Comparison of ENCODE assay signal across 17 cellular contexts in genomic region chr6:87074051-87074711, GRCh38. TPM values are rescaled to one million over a fixed set of nuclear protein-coding genes. Genes with fewer than 3 reads are reported as not detected.
DNase-seq lines count a peak whose midpoint lies in the region; ATAC-seq, FAIRE-seq and TF ChIP-seq lines count a peak whose summit lies in the region.
"Had no signal": no experiment of that assay in that cellular context is flagged by ENCODE, and none has a peak within 500 bp of the region (broad histone marks: within the 10 kb centered on the region; RNA-seq: fewer than 3 reads in every experiment).

No MANE protein-coding gene starts in this region.

- TF ChIP-seq CTCF in suprapubic skin (IDR thresholded peaks at IDR 0.05) = no peak

- H3K36me3 ChIP-seq in suprapubic skin = no peaks in the 10 kb centered on the region
- H3K36me3 ChIP-seq: SJSA1 had no signal

- DNase-seq in C1 segment of cervical spinal cord (lab: John Stamatoyannopoulos, UW) = peak in 8 of 14 donors; percentile 1 to 34 (median 12)
- peak; percentile 61 for DNase-seq in SW480 (ENCODE audit: low spot score)
- DNase-seq in midbrain (lab: John Stamatoyannopoulos, UW) = peak; percentile 38
- DNase-seq in effector CD4-positive, alpha-beta T cell = no peak
- no peak for DNase-seq in GM12892 (ENCODE audit: insufficient read length)
- DNase-seq in NCI-H446 (lab: John Stamatoyannopoulos, UW) = no peak
- no peak for DNase-seq in suprapubic skin (ENCODE audit: low spot score in 2 of 2)
- DNase-seq: activated CD4-positive, alpha-beta memory T cell treated with anti-CD3 and anti-CD28 coated beads for 36 hours; cerebellar nuclear complex; NCI-H1048; NCI-H2227 treated with DMSO at 0.1 percent for 48 hours; stimulated activated naive CD4-positive, alpha-beta T cell treated with Interleukin-2 at 50 U/mL for 16 hours had no signal

- no peak for FAIRE-seq in GM12892 (lab: Jason Lieb, UNC)

- H3K4me1 ChIP-seq in suprapubic skin = no peaks in the 10 kb centered on the region
- H3K4me1 ChIP-seq: SJSA1 had no signal

- no peak for TF ChIP-seq POLR2A in GM12892 (IDR thresholded peaks at IDR 0.05; ENCODE audit: low read depth, low read length)
- TF ChIP-seq POLR2A in suprapubic skin (IDR thresholded peaks at IDR 0.05) = no peak

- no peak overlapping the region for H3K4me3 ChIP-seq in suprapubic skin
- H3K4me3 ChIP-seq: SJSA1 had no signal

- peak; percentile 61 for ATAC-seq in GM19452 (IDR thresholded peaks at IDR 0.05; ENCODE audit: unreplicated experiment)
- ATAC-seq: natural killer cell treated with Interleukin-12 subunit alpha and Interleukin-12 subunit beta and Interleukin-15 and Interleukin-18, amount 100 ng/mL, for 72 hours; sciatic nerve had no signal

- no peak overlapping the region for H3K27ac ChIP-seq in suprapubic skin
- H3K27ac ChIP-seq: SJSA1 had no signal

- no peaks in the 10 kb centered on the region for H3K27me3 ChIP-seq in suprapubic skin
- H3K27me3 ChIP-seq: SJSA1 had no signal

- no peaks in the 10 kb centered on the region for H3K9me3 ChIP-seq in suprapubic skin
- H3K9me3 ChIP-seq: SJSA1 had no signal

- 90% methylated on average over 4 of the region's 4 CpGs for WGBS in suprapubic skin

- no peak for TF ChIP-seq EP300 in suprapubic skin (IDR thresholded peaks at IDR 0.05)

RNA-seq across cellular contexts. Expression of gene CGA, which starts 20.7 kb away (rescaled TPM):
- not detected for polyA plus RNA-seq in GM12892 (2012; ENCODE audit: missing spikeins)
- total RNA-seq in suprapubic skin = 1 to 10 TPM in 1 of 4 donors, under 1 TPM in 1, not detected in 2; 0.53 to 5.7 TPM
- total RNA-seq: activated CD4-positive, alpha-beta memory T cell treated with anti-CD3 and anti-CD28 coated beads for 36 hours; natural killer cell treated with Interleukin-12 subunit alpha and Interleukin-12 subunit beta and Interleukin-15 and Interleukin-18, amount 100 ng/mL, for 72 hours; sciatic nerve; SJSA1 had no signal
- polyA plus RNA-seq: IgD-negative memory B cell had no signal

Comparison
In these comparisons a context has a peak if more than half of its experiments do, and no peak if none do; other contexts are left out.
1. DNase-seq: peak in C1 segment of cervical spinal cord (8 of 14), SW480 (single experiment) and midbrain (single experiment); none in effector CD4-positive, alpha-beta T cell (single experiment), GM12892 (single experiment), NCI-H446 (0 of 2) and suprapubic skin (0 of 2).